28 cellular contexts compared by ENCODE assay signal in the genomic region with DNA sequence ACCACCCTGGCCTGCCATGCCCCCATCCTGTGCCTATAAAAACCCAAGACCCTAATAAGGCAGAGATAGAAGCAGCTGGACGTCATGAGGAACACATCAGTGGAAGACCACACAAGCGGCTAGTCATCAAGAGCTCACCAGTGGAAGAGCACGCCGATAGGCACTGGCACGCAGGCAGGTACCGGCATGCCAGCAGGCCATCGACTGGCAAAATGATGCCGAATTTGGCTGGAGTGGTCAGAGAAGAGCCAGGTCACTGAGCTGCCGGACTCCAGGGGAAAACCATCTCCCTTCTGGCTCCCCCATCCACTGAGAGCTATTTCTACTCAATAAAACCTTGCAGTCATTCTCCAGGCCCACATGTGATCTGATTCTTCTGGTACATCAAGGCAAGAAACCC.
"Had no signal": no experiment of that assay in that cellular context is flagged by ENCODE, and none has a peak within 500 bp of the region (broad histone marks: within the 10 kb centered on the region; RNA-seq: fewer than 3 reads in every experiment).

No MANE protein-coding gene starts in this region.

- H3K36me3 Mint-ChIP-seq: stimulated activated effector memory CD8-positive, alpha-beta T cell treated with anti-CD3 and anti-CD28 coated beads, Interleukin-12 subunit alpha, Interleukin-12 subunit beta, amount 100 ng/mL, for 72 hours; stimulated activated memory B cell treated with anti-CD40 and anti-IgM and Interleukin-4, amounts not matched to agents 10 μg/mL and 1 μg/mL and 100 μg/mL, for 72 hours; type B pancreatic cell had no signal

- ATAC-seq: stimulated activated effector memory CD8-positive, alpha-beta T cell treated with anti-CD3 and anti-CD28 coated beads, Interleukin-12 subunit alpha, Interleukin-12 subunit beta, amount 100 ng/mL, for 72 hours; stimulated activated memory B cell treated with anti-CD40 and anti-IgM and Interleukin-4, amounts not matched to agents 10 μg/mL and 1 μg/mL and 100 μg/mL, for 72 hours; stimulated activated naive B cell treated with anti-CD40 and anti-IgM and Interleukin-4, amounts not matched to agents 10 μg/mL and 1 μg/mL and 100 μg/mL, for 72 hours; stimulated activated naive CD8-positive, alpha-beta T cell treated with anti-CD3 and anti-CD28 coated beads, Interleukin-15, amount 100 ng/mL, for 72 hours; stimulated activated naive CD8-positive, alpha-beta T cell treated with anti-CD3 and anti-CD28 coated beads, Interleukin-15, Interleukin-2, amounts not matched to agents 100 U/mL and 50 U/mL, for 24 hours; upper lobe of right lung had no signal

- H3K27ac ChIP-seq: stomach, suprapubic skin, testis, thoracic aorta, thyroid gland, tibial artery, tibial nerve, transverse colon, upper lobe of left lung, upper lobe of right lung, uterus had no signal

- H3K27ac Mint-ChIP-seq: stimulated activated effector memory CD8-positive, alpha-beta T cell treated with anti-CD3 and anti-CD28 coated beads, Interleukin-12 subunit alpha, Interleukin-12 subunit beta, amount 100 ng/mL, for 72 hours; stimulated activated memory B cell treated with anti-CD40 and anti-IgM and Interleukin-4, amounts not matched to agents 10 μg/mL and 1 μg/mL and 100 μg/mL, for 72 hours; stimulated activated naive B cell treated with anti-CD40 and anti-IgM and Interleukin-4, amounts not matched to agents 10 μg/mL and 1 μg/mL and 100 μg/mL, for 72 hours; stimulated activated naive CD8-positive, alpha-beta T cell treated with anti-CD3 and anti-CD28 coated beads, Interleukin-15, amount 100 ng/mL, for 72 hours; stimulated activated naive CD8-positive, alpha-beta T cell treated with anti-CD3 and anti-CD28 coated beads, Interleukin-15, Interleukin-2, amounts not matched to agents 100 ng/mL and 50 ng/mL, for 24 hours; type B pancreatic cell had no signal

- H3K4me1 ChIP-seq: stomach, suprapubic skin, testis, thyroid gland, tibial artery, tibial nerve, transverse colon, upper lobe of left lung, upper lobe of right lung, uterus had no signal

- H3K36me3 ChIP-seq: stomach, suprapubic skin, thoracic aorta, thyroid gland, tibial artery, tibial nerve, transverse colon, upper lobe of left lung, upper lobe of right lung, uterus had no signal

- DNase-seq: stimulated activated CD4-positive, alpha-beta T cell treated with anti-CD3 and anti-CD28 coated beads, Interleukin-2, amount 100 ng/mL, for 24 hours; stimulated activated CD4-positive, alpha-beta T cell treated with anti-CD3 and anti-CD28 coated beads, Interleukin-2, amount 100 ng/mL, for 48 hours; stimulated activated CD4-positive, alpha-beta T cell treated with anti-CD3 and anti-CD28 coated beads, Interleukin-4, amount 100 ng/mL, for 1 hour; stimulated activated CD4-positive, alpha-beta T cell treated with anti-CD3 and anti-CD28 coated beads, Interleukin-4, amount 100 ng/mL, for 24 hours; stimulated activated CD4-positive, alpha-beta T cell treated with anti-CD3 and anti-CD28 coated beads, Interleukin-4, amount 100 ng/mL, for 4 hours; stimulated activated CD8-positive, alpha-beta memory T cell treated with anti-CD3 and anti-CD28 coated beads, Interleukin-4, amount 100 ng/mL, for 48 hours; stimulated activated naive B cell treated with anti-CD40 and anti-IgM and Interleukin-4, amounts not matched to agents 10 μg/mL and 1 μg/mL and 100 μg/mL, for 72 hours; stimulated activated naive CD4-positive, alpha-beta T cell; stimulated activated naive CD4-positive, alpha-beta T cell treated with Interleukin-2 at 50 U/mL for 16 hours; stimulated activated naive CD8-positive, alpha-beta T cell treated with anti-CD3 and anti-CD28 coated beads, Interleukin-15, amount 100 ng/mL, for 72 hours; stimulated activated naive CD8-positive, alpha-beta T cell treated with anti-CD3 and anti-CD28 coated beads, Interleukin-15, Interleukin-2, amounts not matched to agents 100 U/mL and 50 U/mL, for 24 hours; stomach; substantia nigra; testis; thyroid gland; tibial artery; transverse colon; trophoblast cell; upper lobe of left lung; upper lobe of right lung; uterus had no signal

- H3K4me3 Mint-ChIP-seq: stimulated activated effector memory CD8-positive, alpha-beta T cell treated with anti-CD3 and anti-CD28 coated beads, Interleukin-12 subunit alpha, Interleukin-12 subunit beta, amount 100 ng/mL, for 72 hours; stimulated activated memory B cell treated with anti-CD40 and anti-IgM and Interleukin-4, amounts not matched to agents 10 μg/mL and 1 μg/mL and 100 μg/mL, for 72 hours; stimulated activated naive B cell treated with anti-CD40 and anti-IgM and Interleukin-4, amounts not matched to agents 10 μg/mL and 1 μg/mL and 100 μg/mL, for 72 hours; stimulated activated naive CD8-positive, alpha-beta T cell treated with anti-CD3 and anti-CD28 coated beads, Interleukin-15, amount 100 ng/mL, for 72 hours; stimulated activated naive CD8-positive, alpha-beta T cell treated with anti-CD3 and anti-CD28 coated beads, Interleukin-15, Interleukin-2, amounts not matched to agents 100 ng/mL and 50 ng/mL, for 24 hours; type B pancreatic cell had no signal

- H3K4me3 ChIP-seq: stomach, suprapubic skin, testis, thoracic aorta, thyroid gland, tibial artery, tibial nerve, transverse colon, upper lobe of left lung, upper lobe of right lung, uterus had no signal

- H3K4me1 Mint-ChIP-seq: stimulated activated effector memory CD8-positive, alpha-beta T cell treated with anti-CD3 and anti-CD28 coated beads, Interleukin-12 subunit alpha, Interleukin-12 subunit beta, amount 100 ng/mL, for 72 hours; stimulated activated memory B cell treated with anti-CD40 and anti-IgM and Interleukin-4, amounts not matched to agents 10 μg/mL and 1 μg/mL and 100 μg/mL, for 72 hours; stimulated activated naive B cell treated with anti-CD40 and anti-IgM and Interleukin-4, amounts not matched to agents 10 μg/mL and 1 μg/mL and 100 μg/mL, for 72 hours; stimulated activated naive CD8-positive, alpha-beta T cell treated with anti-CD3 and anti-CD28 coated beads, Interleukin-15, amount 100 ng/mL, for 72 hours had no signal

- H3K9me3 ChIP-seq: suprapubic skin, testis, thyroid gland, upper lobe of right lung, uterus had no signal

- H3K27me3 ChIP-seq: stomach, suprapubic skin, testis, thyroid gland, tibial nerve, transverse colon, upper lobe of left lung, upper lobe of right lung, uterus had no signal
